Comparison of ENCODE assay signal across 8 cellular contexts in genomic region chr6:39228992-39229767, GRCh38. TPM values are rescaled to one million over a fixed set of nuclear protein-coding genes. Genes with fewer than 3 reads are reported as not detected.
A peak's percentile ranks its signal among the peaks of the same experiment; 100 is the strongest.
DNase-seq lines count a peak whose midpoint lies in the region; ATAC-seq and TF ChIP-seq lines count a peak whose summit lies in the region.

Gene KCNK5, minus strand, starts transcription at chr6:39229475. Its CDS starts 364 bp downstream, at chr6:39229111.

- peaks cover 50% of the 10 kb centered on the region for H3K4me1 Mint-ChIP-seq in activated CD8-positive, alpha-beta T cell treated with anti-CD3 and anti-CD28 coated beads, Interleukin-2, amount 10 ng/mL, durations not matched to agents 7 days and 5 days (ENCODE audit: low read depth)
- peaks cover 66% of the 10 kb centered on the region for H3K4me1 Mint-ChIP-seq in endothelial cell (ENCODE audit: unreplicated experiment)

- peak; percentile 82 for ATAC-seq in HG02981 (IDR thresholded peaks at IDR 0.05; ENCODE audit: unreplicated experiment)
- ATAC-seq in activated CD8-positive, alpha-beta T cell treated with anti-CD3 and anti-CD28 coated beads, Interleukin-2, amount 10 ng/mL, durations not matched to agents 7 days and 5 days: peak; percentile 95

- TF ChIP-seq CTCF in GM12874 (IDR thresholded peaks at IDR 0.05; ENCODE audit: insufficient read depth, low read depth, low read length) (peak; percentile 87), endothelial cell (IDR thresholded peaks at IDR 0.05; ENCODE audit: unreplicated experiment) (peak; percentile 76)

- H3K9me3 Mint-ChIP-seq in activated CD8-positive, alpha-beta T cell treated with anti-CD3 and anti-CD28 coated beads, Interleukin-2, amount 10 ng/mL, durations not matched to agents 7 days and 5 days (ENCODE audit: insufficient read depth): no peaks in the 10 kb centered on the region
- no peaks in the 10 kb centered on the region for H3K9me3 Mint-ChIP-seq in endothelial cell (ENCODE audit: unreplicated experiment)

- DNase-seq in NCI-H446 treated with DMSO at 0.1 percent for 48 hours (lab: John Stamatoyannopoulos, UW) (peak; percentile 49), endothelial cell (ENCODE audit: low spot score) (peak; percentile 75), mucosa of gallbladder (ENCODE audit: low spot score) (peak; percentile 87), NK-92 (lab: John Stamatoyannopoulos, UW; ENCODE audit: unreplicated experiment) (no peak)
- peak; percentile 91 for DNase-seq in activated CD8-positive, alpha-beta T cell treated with anti-CD3 and anti-CD28 coated beads, Interleukin-2, amount 10 ng/mL, durations not matched to agents 7 days and 5 days
- peak; percentile 51 to 70 for DNase-seq in stimulated activated CD8-positive, alpha-beta memory T cell treated with anti-CD3 and anti-CD28 coated beads, Interleukin-4, amount 100 ng/mL, for 4 hours (ENCODE audit: low read depth in 2 of 2, low spot score in 1 of 2)

- peak within 1 kb of the TSS; percentile 88 for H3K4me3 Mint-ChIP-seq in activated CD8-positive, alpha-beta T cell treated with anti-CD3 and anti-CD28 coated beads, Interleukin-2, amount 10 ng/mL, durations not matched to agents 7 days and 5 days
- peak within 1 kb of the TSS; percentile 85 for H3K4me3 Mint-ChIP-seq in endothelial cell (ENCODE audit: unreplicated experiment)

- peak within 1 kb of the TSS; percentile 94 for H3K27ac Mint-ChIP-seq in activated CD8-positive, alpha-beta T cell treated with anti-CD3 and anti-CD28 coated beads, Interleukin-2, amount 10 ng/mL, durations not matched to agents 7 days and 5 days
- no peak within 1 kb of the TSS for H3K27ac Mint-ChIP-seq in endothelial cell (ENCODE audit: unreplicated experiment)

- POLR2A ChIA-PET in activated CD8-positive, alpha-beta T cell treated with anti-CD3 and anti-CD28 coated beads, Interleukin-2, amount 10 ng/mL, durations not matched to agents 7 days and 5 days (lab: Charles Lee): interaction anchor here (0.7 to 2.4 kb wide), 2 partner anchors 10 to 115 kb away, joined by 5 to 11 read pairs; partner anchors contain the start of gene SAYSD1

- CTCF ChIA-PET in activated CD8-positive, alpha-beta T cell treated with anti-CD3 and anti-CD28 coated beads, Interleukin-2, amount 10 ng/mL, durations not matched to agents 7 days and 5 days (lab: Charles Lee): interaction anchor here (0.7 to 4.0 kb wide), 11 partner anchors 10 to 74 kb away, joined by 3 to 32 read pairs (median 5); no protein-coding TSS in a partner anchor

- peaks cover 24% of the 10 kb centered on the region for H3K36me3 Mint-ChIP-seq in activated CD8-positive, alpha-beta T cell treated with anti-CD3 and anti-CD28 coated beads, Interleukin-2, amount 10 ng/mL, durations not matched to agents 7 days and 5 days (ENCODE audit: low read depth)
- H3K36me3 Mint-ChIP-seq in endothelial cell (ENCODE audit: low read depth, unreplicated experiment): peaks cover 3% of the 10 kb centered on the region

- H3K27me3 Mint-ChIP-seq in activated CD8-positive, alpha-beta T cell treated with anti-CD3 and anti-CD28 coated beads, Interleukin-2, amount 10 ng/mL, durations not matched to agents 7 days and 5 days (ENCODE audit: low read depth): no peaks in the 10 kb centered on the region
- peaks cover 5% of the 10 kb centered on the region for H3K27me3 Mint-ChIP-seq in endothelial cell (ENCODE audit: unreplicated experiment)

RNA-seq across cellular contexts. Expression of gene KCNK5, which starts in this region (rescaled TPM):
- 10 to 100 TPM; 12.0 TPM for total RNA-seq in activated CD8-positive, alpha-beta T cell treated with anti-CD3 and anti-CD28 coated beads, Interleukin-2, amount 10 ng/mL, durations not matched to agents 7 days and 5 days
- total RNA-seq in endothelial cell (ENCODE audit: unreplicated experiment): 9.8 TPM
- 242 TPM for total RNA-seq in mucosa of gallbladder

Comparison
In these comparisons a context has a peak if more than half of its experiments do, and no peak if none do; other contexts are left out.
1. RNA of gene KCNK5 (total RNA-seq): 242 TPM in mucosa of gallbladder (single experiment); 12.0 TPM in activated CD8-positive, alpha-beta T cell treated with anti-CD3 and anti-CD28 coated beads, Interleukin-2, amount 10 ng/mL, durations not matched to agents 7 days and 5 days and 9.8 TPM in endothelial cell (single experiment); every median in the first group is over 10 times any median in the second.